ENCODE assay signal across 11 cellular contexts in genomic region chr10:12708921-12709320, GRCh38.
DNase-seq lines count a peak whose midpoint lies in the region; ATAC-seq and TF ChIP-seq lines count a peak whose summit lies in the region.
"Had no signal": no experiment of that assay in that cellular context is flagged by ENCODE, and none has a peak within 500 bp of the region (broad histone marks: within the 10 kb centered on the region; RNA-seq: fewer than 3 reads in every experiment).

No MANE protein-coding gene starts in this region.

- H3K27ac Mint-ChIP-seq in Caco-2 (ENCODE audit: unreplicated experiment) = peak overlapping the region; percentile 19
- no peak overlapping the region for H3K27ac Mint-ChIP-seq in Calu3 (ENCODE audit: unreplicated experiment)
- H3K27ac Mint-ChIP-seq: immature natural killer cell had no signal

- no peak overlapping the region for H4K91ac ChIP-seq in neuronal stem cell (ENCODE audit: low read depth, low read length, poor library complexity)

- no peak overlapping the region for H2BK120ac ChIP-seq in neuronal stem cell (ENCODE audit: low read depth, low read length)

- peaks cover 34% of the 10 kb centered on the region for H3K4me1 Mint-ChIP-seq in Caco-2 (ENCODE audit: low read depth, unreplicated experiment)
- peaks cover 59% of the 10 kb centered on the region for H3K4me1 Mint-ChIP-seq in Calu3 (ENCODE audit: low read depth, unreplicated experiment)

- POLR2A ChIA-PET in Caco-2 (lab: Charles Lee) (interaction anchor here (0.6 kb wide), 1 partner anchor 362 kb away, joined by 3 read pairs; no protein-coding TSS in a partner anchor), Panc1 (lab: Charles Lee) (no interaction called here)

- no TSS peak for BruUV-seq in Caco-2 (replicated peaks; lab: Mats Ljungman, UMichigan)
- BruUV-seq in Panc1 (replicated peaks; lab: Mats Ljungman, UMichigan) = no TSS peak
- BruUV-seq in Calu3 (replicated peaks; lab: Mats Ljungman, UMichigan) = no TSS peak

- no peak overlapping the region for H3K4ac ChIP-seq in neuronal stem cell (ENCODE audit: low read length)

- H3K18ac ChIP-seq in neuronal stem cell (ENCODE audit: low read length) = peak overlapping the region; percentile 38

- no peak overlapping the region for H3K9ac ChIP-seq in neuronal stem cell (ENCODE audit: low read depth, low read length, poor library complexity)

- H3K4me2 ChIP-seq in neuronal stem cell (ENCODE audit: insufficient read depth, low read length, poor library complexity, severe bottlenecking) = no peak overlapping the region

- WGBS in neuronal stem cell (ENCODE audit: extremely low coverage in 2 of 2, insufficient read length in 2 of 2, insufficient replicate concordance in 1 of 2), 2 donors = no CpG with 5 or more reads among the region's 8 CpGs

- H3K36me3 ChIP-seq in Caco-2 (ENCODE audit: control insufficient read depth, insufficient read depth, low read length) = no peaks in the 10 kb centered on the region
- no peaks in the 10 kb centered on the region for H3K36me3 ChIP-seq in Panc1 (ENCODE audit: control insufficient read depth, insufficient read depth, low read length)
- no peaks in the 10 kb centered on the region for H3K36me3 ChIP-seq in neuronal stem cell (replicated peaks in 1 of 2; ENCODE audit: control insufficient read depth in 2 of 2, insufficient read depth in 2 of 2, low read length in 2 of 2)
- H3K36me3 ChIP-seq in effector memory CD4-positive, alpha-beta T cell (ENCODE audit: control insufficient read depth, insufficient read depth, low read length) = no peaks in the 10 kb centered on the region

- H3K27ac ChIP-seq in Panc1 (ENCODE audit: low read length) (peak overlapping the region; percentile 71; the same call in 1 of the 2 replicates), neuronal stem cell (replicated peaks; ENCODE audit: low read length) (no peak overlapping the region)
- no peak overlapping the region for H3K27ac ChIP-seq in effector memory CD4-positive, alpha-beta T cell (ENCODE audit: insufficient read depth, low read length, poor library complexity, severe bottlenecking)

- no peak overlapping the region for H4K8ac ChIP-seq in neuronal stem cell (ENCODE audit: low read depth, low read length)

- no peak overlapping the region for H3K23ac ChIP-seq in neuronal stem cell (ENCODE audit: low read depth, low read length, poor library complexity)

- H2BK15ac ChIP-seq in neuronal stem cell (ENCODE audit: low read length) = no peak overlapping the region

- ATAC-seq in Panc1 (no peak), GM21717 (IDR thresholded peaks at IDR 0.05; ENCODE audit: unreplicated experiment) (no peak)
- ATAC-seq: sciatic nerve had no signal

- DNase-seq in Caco-2 = no peak
- DNase-seq in Panc1 (ENCODE audit: low read depth, low spot score) = no peak
- peak; percentile 29 for DNase-seq in choroid plexus epithelial cell (ENCODE audit: low read depth)
- no peak for DNase-seq in neuronal stem cell (ENCODE audit: low spot score)
- DNase-seq in effector memory CD4-positive, alpha-beta T cell = no peak
- DNase-seq in Calu3 = no peak
- DNase-seq in stimulated activated CD4-positive, alpha-beta T cell treated with anti-CD3 and anti-CD28 coated beads, Interleukin-4, amount 100 ng/mL, for 4 hours = no peak
- DNase-seq: activated CD4-positive, alpha-beta T cell treated with anti-CD3 and anti-CD28 coated beads, Interleukin-2, amount 50 U/mL, for 4 hours; immature natural killer cell had no signal

- TF ChIP-seq CTCF in Caco-2 (IDR thresholded peaks at IDR 0.05; ENCODE audit: insufficient read depth in 1 of 2, low read depth in 1 of 2, low read length in 1 of 2, severe bottlenecking in 1 of 2, unreplicated experiment in 1 of 2) (no peak), Panc1 (IDR thresholded peaks at IDR 0.05) (no peak), choroid plexus epithelial cell (conservative IDR thresholded peaks at IDR 0.05; ENCODE audit: low read depth, low read length) (no peak), Calu3 (IDR thresholded peaks at IDR 0.05; ENCODE audit: unreplicated experiment) (no peak)

- H3K4me3 ChIP-seq in Caco-2 (ENCODE audit: low read depth, low read length) (no peak overlapping the region), Panc1 (ENCODE audit: low read depth in 2 of 2, low read length in 2 of 2) (no peak overlapping the region), choroid plexus epithelial cell (ENCODE audit: low read depth, low read length) (no peak overlapping the region), neuronal stem cell (ENCODE audit: low read length in 2 of 2) (no peak overlapping the region)
- no peak overlapping the region for H3K4me3 ChIP-seq in effector memory CD4-positive, alpha-beta T cell (ENCODE audit: insufficient read depth, low read depth, low read length, poor library complexity, severe bottlenecking)

- H3K36me3 Mint-ChIP-seq in Caco-2 (ENCODE audit: insufficient read depth, unreplicated experiment) (no peaks in the 10 kb centered on the region), Calu3 (ENCODE audit: insufficient read depth, unreplicated experiment) (peaks cover 4% of the 10 kb centered on the region)
- H3K36me3 Mint-ChIP-seq: immature natural killer cell had no signal

- H3K27me3 ChIP-seq in Caco-2 (replicated peaks; ENCODE audit: control insufficient read depth, insufficient read depth, low read length) (no peaks in the 10 kb centered on the region), Panc1 (ENCODE audit: control insufficient read depth, insufficient read depth, low read length) (no peaks in the 10 kb centered on the region), neuronal stem cell (ENCODE audit: control insufficient read depth in 3 of 3, insufficient read depth in 3 of 3, low read depth in 1 of 3, low read length in 3 of 3) (no peaks in the 10 kb centered on the region)
- H3K27me3 ChIP-seq in effector memory CD4-positive, alpha-beta T cell (replicated peaks; ENCODE audit: control insufficient read depth, insufficient read depth, low read length, poor library complexity, severe bottlenecking) = no peaks in the 10 kb centered on the region

- H2AK5ac ChIP-seq in neuronal stem cell (ENCODE audit: low read depth, low read length) = no peak overlapping the region

- H3K79me1 ChIP-seq in neuronal stem cell (ENCODE audit: low read depth, low read length) = no peaks in the 10 kb centered on the region

- H2BK5ac ChIP-seq in neuronal stem cell (ENCODE audit: low read length) = no peak overlapping the region

- no peaks in the 10 kb centered on the region for H3K27me3 Mint-ChIP-seq in Caco-2 (ENCODE audit: insufficient read depth, unreplicated experiment)
- no peaks in the 10 kb centered on the region for H3K27me3 Mint-ChIP-seq in Calu3 (ENCODE audit: unreplicated experiment)

- no peak overlapping the region for H2BK12ac ChIP-seq in neuronal stem cell (ENCODE audit: low read length)

- intact Hi-C loops in Caco-2 (cut with micrococcal nuclease; ENCODE audit: unreplicated experiment) = loop anchor here (5.0 kb wide), 1 partner anchor 268 kb away; no protein-coding TSS in a partner anchor
- intact Hi-C loops in Panc1 (cut with micrococcal nuclease; ENCODE audit: unreplicated experiment) = no loop called here
- intact Hi-C loops in Calu3 (cut with micrococcal nuclease; ENCODE audit: unreplicated experiment) = no loop called here

- CTCF ChIA-PET in Caco-2 (lab: Charles Lee) = interaction anchor here (0.6 kb wide), 1 partner anchor 553 kb away, joined by 3 read pairs; no protein-coding TSS in a partner anchor
- CTCF ChIA-PET in Panc1 (lab: Charles Lee) = interaction anchor here (0.5 kb wide), 1 partner anchor 194 kb away, joined by 3 read pairs; no protein-coding TSS in a partner anchor
- CTCF ChIA-PET in Calu3 (lab: Charles Lee) = interaction anchor here (0.7 to 1.1 kb wide), 3 partner anchors 9 to 91 kb away, joined by 3 to 6 read pairs (median 4); no protein-coding TSS in a partner anchor

- H3K9me3 Mint-ChIP-seq in Caco-2 (ENCODE audit: unreplicated experiment) (no peaks in the 10 kb centered on the region), Calu3 (ENCODE audit: low read depth, unreplicated experiment) (no peaks in the 10 kb centered on the region)
- H3K9me3 Mint-ChIP-seq: immature natural killer cell had no signal

- no peak overlapping the region for H2AFZ ChIP-seq in neuronal stem cell (ENCODE audit: low read length)

- H3K9me3 ChIP-seq in Caco-2 = no peaks in the 10 kb centered on the region
- H3K9me3 ChIP-seq in Panc1 (ENCODE audit: control insufficient read depth, insufficient read depth, low read depth, low read length) = no peaks in the 10 kb centered on the region
- H3K9me3 ChIP-seq in neuronal stem cell (replicated peaks in 1 of 2; ENCODE audit: control insufficient read depth in 2 of 2, insufficient read depth in 1 of 2, low read depth in 1 of 2, low read length in 2 of 2) = no peaks in the 10 kb centered on the region
- no peaks in the 10 kb centered on the region for H3K9me3 ChIP-seq in effector memory CD4-positive, alpha-beta T cell (ENCODE audit: control insufficient read depth, low read length)

- H3K14ac ChIP-seq in neuronal stem cell (ENCODE audit: low read length) = no peak overlapping the region

- in situ Hi-C loops in Panc1 (cut with HindIII; ENCODE audit: low pct_unique_long_range_greater_than_20kb, low sequenced_read_pairs) = no loop called here

- H3K4me1 ChIP-seq in Caco-2 = peaks cover 26% of the 10 kb centered on the region
- H3K4me1 ChIP-seq in Panc1 (ENCODE audit: control insufficient read depth, insufficient read depth, low read length) = peaks cover 31% of the 10 kb centered on the region
- peaks cover 1 to 23% of the 10 kb centered on the region in 2 donors for H3K4me1 ChIP-seq in neuronal stem cell (ENCODE audit: control insufficient read depth in 2 of 2, insufficient read depth in 1 of 2, low read depth in 1 of 2, low read length in 2 of 2)
- no peaks in the 10 kb centered on the region for H3K4me1 ChIP-seq in effector memory CD4-positive, alpha-beta T cell (ENCODE audit: control insufficient read depth, insufficient read depth, low read length, poor library complexity, severe bottlenecking)

- H3K4me3 Mint-ChIP-seq in Caco-2 (ENCODE audit: unreplicated experiment) (no peak overlapping the region), Calu3 (ENCODE audit: low read depth, unreplicated experiment) (no peak overlapping the region)
- H3K4me3 Mint-ChIP-seq: immature natural killer cell had no signal
